ENCODE assay signal across 8 cellular contexts in genomic region chr13:50080158-50080855, GRCh38.
DNase-seq lines count a peak whose midpoint lies in the region; ATAC-seq lines count a peak whose summit lies in the region.

No MANE protein-coding gene starts in this region.

- H3K4me3 ChIP-seq in duodenal mucosa (ENCODE audit: low read depth in 1 of 2, low read length in 2 of 2): peak overlapping the region; percentile 89 to 90
- peak overlapping the region; percentile 87 for H3K4me3 ChIP-seq in mesodermal cell (ENCODE audit: extremely low read depth, insufficient read depth, low read length, poor library complexity, severe bottlenecking)

- H3K27me3 ChIP-seq in duodenal mucosa (ENCODE audit: control insufficient read depth in 1 of 2, insufficient read depth in 2 of 2, low read length in 2 of 2): no peaks in the 10 kb centered on the region

- H3K9ac ChIP-seq in duodenal mucosa (ENCODE audit: low read depth in 1 of 2, low read length in 2 of 2): peak overlapping the region; percentile 60 to 84

- H3K27ac ChIP-seq in duodenal mucosa (ENCODE audit: low read depth, low read length) (peak overlapping the region; percentile 70), mesodermal cell (ENCODE audit: low read depth, low read length, severe bottlenecking) (peak overlapping the region; percentile 85), substantia nigra (ENCODE audit: low read depth, low read length, poor library complexity, severe bottlenecking) (peak overlapping the region; percentile 70)

- no peaks in the 10 kb centered on the region for H3K36me3 ChIP-seq in duodenal mucosa (ENCODE audit: control insufficient read depth in 1 of 2, insufficient read depth in 2 of 2, low read length in 2 of 2)
- no peaks in the 10 kb centered on the region for H3K36me3 ChIP-seq in mesodermal cell (ENCODE audit: control insufficient read depth, insufficient read depth, low read length)

- ATAC-seq in GM18907 (IDR thresholded peaks at IDR 0.05; ENCODE audit: unreplicated experiment) (no peak), GM21447 (IDR thresholded peaks at IDR 0.05; ENCODE audit: unreplicated experiment) (no peak)

- DNase-seq in DMS79 (lab: John Stamatoyannopoulos, UW) (peak; percentile 29), LoVo (ENCODE audit: low spot score) (peak; percentile 35), UCSD-AML1 (lab: John Stamatoyannopoulos, UW; ENCODE audit: unreplicated experiment) (peak; percentile 48), substantia nigra (lab: John Stamatoyannopoulos, UW) (peak in 17 of 49 donors; percentile 2 to 37 (median 13))

- 0 to 1% methylated on average over 15 to 24 of the region's 31 CpGs for WGBS in mesodermal cell (ENCODE audit: insufficient coverage in 2 of 2), 2 experiments

- H3K4me1 ChIP-seq in duodenal mucosa (ENCODE audit: control insufficient read depth in 1 of 2, insufficient read depth in 2 of 2, low read length in 2 of 2) (peaks cover 16 to 39% of the 10 kb centered on the region in 2 donors), mesodermal cell (ENCODE audit: control insufficient read depth, insufficient read depth, low read length, poor library complexity, severe bottlenecking) (no peaks in the 10 kb centered on the region)

- no peaks in the 10 kb centered on the region for H3K9me3 ChIP-seq in duodenal mucosa (ENCODE audit: control insufficient read depth in 1 of 2, low read length in 2 of 2)
- H3K9me3 ChIP-seq in mesodermal cell (ENCODE audit: control insufficient read depth, low read length): no peaks in the 10 kb centered on the region
